In genomic region chrY:12621446-12622081, GRCh38 we compare ENCODE assay signal across 10 cellular contexts.
A peak's percentile ranks its signal among the peaks of the same experiment; 100 is the strongest.
DNase-seq lines count a peak whose midpoint lies in the region; ATAC-seq and TF ChIP-seq lines count a peak whose summit lies in the region.
"Had no signal": no experiment of that assay in that cellular context is flagged by ENCODE, and none has a peak within 500 bp of the region (broad histone marks: within the 10 kb centered on the region; RNA-seq: fewer than 3 reads in every experiment).

No MANE protein-coding gene starts in this region.

- no peaks in the 10 kb centered on the region for H3K79me2 ChIP-seq in hepatocyte

- TF ChIP-seq CTCF in GM13976 (IDR thresholded peaks at IDR 0.05; ENCODE audit: borderline replicate concordance, control extremely low read depth, extremely low read depth, insufficient read depth, missing control alignments) = no peak
- TF ChIP-seq CTCF in activated CD8-positive, alpha-beta T cell treated with anti-CD3 and anti-CD28 coated beads for 36 hours (IDR thresholded peaks at IDR 0.05) = peak; percentile 31
- no peak for TF ChIP-seq CTCF in hepatocyte (IDR thresholded peaks at IDR 0.05; ENCODE audit: poor library complexity)

- H3K4me3 ChIP-seq in iPS DF 6.9 (ENCODE audit: low read length) (no peak overlapping the region), hepatocyte (no peak overlapping the region)
- H3K4me3 ChIP-seq: uterus had no signal

- no peaks in the 10 kb centered on the region for H3K9me2 ChIP-seq in hepatocyte (replicated peaks; ENCODE audit: insufficient read depth)

- H3K27me3 ChIP-seq in iPS DF 6.9 (ENCODE audit: control insufficient read depth, insufficient read depth, low read length) (no peaks in the 10 kb centered on the region), hepatocyte (no peaks in the 10 kb centered on the region)
- H3K27me3 ChIP-seq: uterus had no signal

- no peak overlapping the region for H3K4me2 ChIP-seq in hepatocyte

- H3K9me3 ChIP-seq in iPS DF 6.9 (ENCODE audit: control insufficient read depth, insufficient read depth, low read length) = no peaks in the 10 kb centered on the region
- no peaks in the 10 kb centered on the region for H3K9me3 ChIP-seq in hepatocyte (ENCODE audit: low read depth)
- H3K9me3 ChIP-seq: uterus had no signal

- no peak overlapping the region for H3K4me3 Mint-ChIP-seq in activated CD8-positive, alpha-beta T cell treated with anti-CD3 and anti-CD28 coated beads for 36 hours

- H3K36me3 ChIP-seq in iPS DF 6.9 (ENCODE audit: control insufficient read depth, insufficient read depth, low read length) (no peaks in the 10 kb centered on the region), hepatocyte (replicated peaks; ENCODE audit: insufficient read depth, low read depth) (no peaks in the 10 kb centered on the region)
- H3K36me3 ChIP-seq: uterus had no signal

- no peaks in the 10 kb centered on the region for H3K4me1 ChIP-seq in iPS DF 6.9 (ENCODE audit: control insufficient read depth, insufficient read depth, low read length)
- no peaks in the 10 kb centered on the region for H3K4me1 ChIP-seq in hepatocyte (ENCODE audit: insufficient read depth)
- H3K4me1 ChIP-seq: uterus had no signal

- peaks cover 15% of the 10 kb centered on the region for H3K4me1 Mint-ChIP-seq in activated CD8-positive, alpha-beta T cell treated with anti-CD3 and anti-CD28 coated beads for 36 hours (ENCODE audit: low read depth)

- H3K9me3 Mint-ChIP-seq in activated CD8-positive, alpha-beta T cell treated with anti-CD3 and anti-CD28 coated beads for 36 hours = no peaks in the 10 kb centered on the region

- DNase-seq in Ammon's horn (ENCODE audit: low spot score) (peak; percentile 13), GM13976 (ENCODE audit: low spot score) (peak; percentile 1), iPS DF 6.9 (ENCODE audit: low read depth, low spot score) (peak; percentile 7), cortex of kidney (lab: John Stamatoyannopoulos, UW) (no peak), hepatocyte (ENCODE audit: low spot score) (no peak)
- DNase-seq in activated CD8-positive, alpha-beta T cell treated with anti-CD3 and anti-CD28 coated beads for 36 hours = peak; percentile 22
- DNase-seq in activated naive CD4-positive, alpha-beta T cell (lab: John Stamatoyannopoulos, UW) = no peak
- DNase-seq: uterus had no signal

- in situ Hi-C loops in GM13976 (cut with MboI; ENCODE audit: low sequenced_read_pairs, unreplicated experiment) = no loop called here

- no peaks in the 10 kb centered on the region for H4K20me1 ChIP-seq in hepatocyte (ENCODE audit: insufficient read depth, poor library complexity, severe bottlenecking)

- H3K27ac ChIP-seq in iPS DF 6.9 (ENCODE audit: low read length) = no peak overlapping the region
- H3K27ac ChIP-seq in hepatocyte = no peak overlapping the region
- H3K27ac ChIP-seq: RWPE1, uterus had no signal

- intact Hi-C loops in activated CD8-positive, alpha-beta T cell treated with anti-CD3 and anti-CD28 coated beads for 36 hours (cut with micrococcal nuclease) = no loop called here

- POLR2A ChIA-PET in activated CD8-positive, alpha-beta T cell treated with anti-CD3 and anti-CD28 coated beads for 36 hours (lab: Charles Lee) = no interaction called here

- no CpG with 5 or more reads among the region's 17 CpGs for WGBS in iPS DF 6.9 (ENCODE audit: insufficient coverage, insufficient read length)
- no CpG with 5 or more reads among the region's 17 CpGs for WGBS in hepatocyte (ENCODE audit: low lambda C conversion rate, missing lambda C conversion rate)

- ATAC-seq in activated CD8-positive, alpha-beta T cell treated with anti-CD3 and anti-CD28 coated beads for 36 hours = peak; percentile 78
- no peak for ATAC-seq in GM21576 (IDR thresholded peaks at IDR 0.05; ENCODE audit: unreplicated experiment)

- no peaks in the 10 kb centered on the region for H3K36me3 Mint-ChIP-seq in activated CD8-positive, alpha-beta T cell treated with anti-CD3 and anti-CD28 coated beads for 36 hours (ENCODE audit: low read depth)

- no peaks in the 10 kb centered on the region for H3K27me3 Mint-ChIP-seq in activated CD8-positive, alpha-beta T cell treated with anti-CD3 and anti-CD28 coated beads for 36 hours

- CTCF ChIA-PET in activated CD8-positive, alpha-beta T cell treated with anti-CD3 and anti-CD28 coated beads for 36 hours (lab: Charles Lee) = interaction anchor here (0.8 to 1.5 kb wide), 3 partner anchors 86 to 143 kb away, joined by 3 to 5 read pairs (median 4); no protein-coding TSS in a partner anchor

- H2AFZ ChIP-seq in hepatocyte = no peak overlapping the region

- no peak overlapping the region for H3K27ac Mint-ChIP-seq in activated CD8-positive, alpha-beta T cell treated with anti-CD3 and anti-CD28 coated beads for 36 hours

Comparison
In these comparisons a context has a peak if more than half of its experiments do, and no peak if none do; other contexts are left out.
1. DNase-seq: peak in Ammon's horn (single experiment), GM13976 (single experiment), activated CD8-positive, alpha-beta T cell treated with anti-CD3 and anti-CD28 coated beads for 36 hours (single experiment) and iPS DF 6.9 (single experiment); none in cortex of kidney (single experiment), hepatocyte (single experiment) and activated naive CD4-positive, alpha-beta T cell (0 of 4).